In the genomic region with DNA sequence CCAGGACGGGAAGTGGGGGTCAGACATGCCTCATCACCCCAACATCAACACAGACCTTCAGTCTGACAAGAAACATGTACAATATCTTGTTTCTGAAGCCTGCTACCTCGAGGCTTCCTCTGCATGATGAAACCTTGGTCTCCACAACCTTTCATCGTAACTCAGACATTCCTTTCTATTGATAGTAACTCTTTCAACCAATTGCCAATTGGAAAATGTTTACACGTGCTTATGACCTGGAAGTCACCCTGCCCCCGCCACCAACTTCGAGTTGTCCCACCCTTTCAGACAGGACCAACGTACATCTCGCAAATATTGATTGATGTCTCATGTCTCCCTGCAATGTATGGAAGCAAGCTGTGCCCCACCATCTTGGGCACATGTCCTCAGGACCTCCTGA, we compare ENCODE assay signal across 1 cellular context.
TF ChIP-seq lines count a peak whose summit lies in the region.

No MANE protein-coding gene starts in this region.

TF ChIP-seq in HepG2, 621 proteins besides CTCF, POLR2A, EP300 and RAD21 (continued from another document and continues in another):
- TF ChIP-seq MEF2D (CRISPR knock-in tag; IDR thresholded peaks at IDR 0.05) = peak; percentile 94
- peak; percentile 29 for TF ChIP-seq SKI (IDR thresholded peaks at IDR 0.05; ENCODE audit: partially characterized antibody)
- no peak for TF ChIP-seq GATAD1 (CRISPR knock-in tag; IDR thresholded peaks at IDR 0.05)
- no peak for TF ChIP-seq ZKSCAN8 (CRISPR knock-in tag; IDR thresholded peaks at IDR 0.05; ENCODE audit: borderline replicate concordance)
- peak; percentile 78 for TF ChIP-seq BHLHE40 (IDR thresholded peaks at IDR 0.05; ENCODE audit: low read length)
- TF ChIP-seq, protein P1, sequence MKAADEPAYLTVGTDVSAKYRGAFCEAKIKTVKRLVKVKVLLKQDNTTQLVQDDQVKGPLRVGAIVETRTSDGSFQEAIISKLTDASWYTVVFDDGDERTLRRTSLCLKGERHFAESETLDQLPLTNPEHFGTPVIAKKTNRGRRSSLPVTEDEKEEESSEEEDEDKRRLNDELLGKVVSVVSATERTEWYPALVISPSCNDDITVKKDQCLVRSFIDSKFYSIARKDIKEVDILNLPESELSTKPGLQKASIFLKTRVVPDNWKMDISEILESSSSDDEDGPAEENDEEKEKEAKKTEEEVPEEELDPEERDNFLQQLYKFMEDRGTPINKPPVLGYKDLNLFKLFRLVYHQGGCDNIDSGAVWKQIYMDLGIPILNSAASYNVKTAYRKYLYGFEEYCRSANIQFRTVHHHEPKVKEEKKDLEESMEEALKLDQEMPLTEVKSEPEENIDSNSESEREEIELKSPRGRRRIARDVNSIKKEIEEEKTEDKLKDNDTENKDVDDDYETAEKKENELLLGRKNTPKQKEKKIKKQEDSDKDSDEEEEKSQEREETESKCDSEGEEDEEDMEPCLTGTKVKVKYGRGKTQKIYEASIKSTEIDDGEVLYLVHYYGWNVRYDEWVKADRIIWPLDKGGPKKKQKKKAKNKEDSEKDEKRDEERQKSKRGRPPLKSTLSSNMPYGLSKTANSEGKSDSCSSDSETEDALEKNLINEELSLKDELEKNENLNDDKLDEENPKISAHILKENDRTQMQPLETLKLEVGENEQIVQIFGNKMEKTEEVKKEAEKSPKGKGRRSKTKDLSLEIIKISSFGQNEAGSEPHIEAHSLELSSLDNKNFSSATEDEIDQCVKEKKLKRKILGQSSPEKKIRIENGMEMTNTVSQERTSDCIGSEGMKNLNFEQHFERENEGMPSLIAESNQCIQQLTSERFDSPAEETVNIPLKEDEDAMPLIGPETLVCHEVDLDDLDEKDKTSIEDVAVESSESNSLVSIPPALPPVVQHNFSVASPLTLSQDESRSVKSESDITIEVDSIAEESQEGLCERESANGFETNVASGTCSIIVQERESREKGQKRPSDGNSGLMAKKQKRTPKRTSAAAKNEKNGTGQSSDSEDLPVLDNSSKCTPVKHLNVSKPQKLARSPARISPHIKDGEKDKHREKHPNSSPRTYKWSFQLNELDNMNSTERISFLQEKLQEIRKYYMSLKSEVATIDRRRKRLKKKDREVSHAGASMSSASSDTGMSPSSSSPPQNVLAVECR (CRISPR knock-in tag; IDR thresholded peaks at IDR 0.05; ENCODE audit: borderline replicate concordance) = no peak
- TF ChIP-seq IKZF1 (IDR thresholded peaks at IDR 0.05) = no peak
- peak; percentile 62 for TF ChIP-seq CEBPG (CRISPR knock-in tag; IDR thresholded peaks at IDR 0.05)
- TF ChIP-seq, protein P2, sequence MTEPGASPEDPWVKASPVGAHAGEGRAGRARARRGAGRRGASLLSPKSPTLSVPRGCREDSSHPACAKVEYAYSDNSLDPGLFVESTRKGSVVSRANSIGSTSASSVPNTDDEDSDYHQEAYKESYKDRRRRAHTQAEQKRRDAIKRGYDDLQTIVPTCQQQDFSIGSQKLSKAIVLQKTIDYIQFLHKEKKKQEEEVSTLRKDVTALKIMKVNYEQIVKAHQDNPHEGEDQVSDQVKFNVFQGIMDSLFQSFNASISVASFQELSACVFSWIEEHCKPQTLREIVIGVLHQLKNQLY (CRISPR knock-in tag; IDR thresholded peaks at IDR 0.05) = peak; percentile 70; the same call in 1 of the 2 replicates
- TF ChIP-seq ATM (IDR thresholded peaks at IDR 0.05; ENCODE audit: borderline replicate concordance) = no peak
- TF ChIP-seq, protein P3, sequence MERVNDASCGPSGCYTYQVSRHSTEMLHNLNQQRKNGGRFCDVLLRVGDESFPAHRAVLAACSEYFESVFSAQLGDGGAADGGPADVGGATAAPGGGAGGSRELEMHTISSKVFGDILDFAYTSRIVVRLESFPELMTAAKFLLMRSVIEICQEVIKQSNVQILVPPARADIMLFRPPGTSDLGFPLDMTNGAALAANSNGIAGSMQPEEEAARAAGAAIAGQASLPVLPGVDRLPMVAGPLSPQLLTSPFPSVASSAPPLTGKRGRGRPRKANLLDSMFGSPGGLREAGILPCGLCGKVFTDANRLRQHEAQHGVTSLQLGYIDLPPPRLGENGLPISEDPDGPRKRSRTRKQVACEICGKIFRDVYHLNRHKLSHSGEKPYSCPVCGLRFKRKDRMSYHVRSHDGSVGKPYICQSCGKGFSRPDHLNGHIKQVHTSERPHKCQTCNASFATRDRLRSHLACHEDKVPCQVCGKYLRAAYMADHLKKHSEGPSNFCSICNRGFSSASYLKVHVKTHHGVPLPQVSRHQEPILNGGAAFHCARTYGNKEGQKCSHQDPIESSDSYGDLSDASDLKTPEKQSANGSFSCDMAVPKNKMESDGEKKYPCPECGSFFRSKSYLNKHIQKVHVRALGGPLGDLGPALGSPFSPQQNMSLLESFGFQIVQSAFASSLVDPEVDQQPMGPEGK (CRISPR knock-in tag; IDR thresholded peaks at IDR 0.05) = peak; percentile 45; the same call in 1 of the 2 replicates
- TF ChIP-seq SOX13 (IDR thresholded peaks at IDR 0.05) = no peak
- peak in 1 of 2 experiments; percentile 52; a peak in 2 of 4 replicates for TF ChIP-seq SOX13 (CRISPR knock-in tag; conservative IDR thresholded peaks at IDR 0.05 in 1 of 2, IDR thresholded peaks at IDR 0.05 in 1 of 2)
- no peak for TF ChIP-seq MEIS1 (CRISPR knock-in tag; IDR thresholded peaks at IDR 0.05; ENCODE audit: borderline replicate concordance)
- peak; percentile 63; the same call in 1 of the 2 replicates for TF ChIP-seq GATAD2A (CRISPR knock-in tag; IDR thresholded peaks at IDR 0.05)
- peak; percentile 70 for TF ChIP-seq BCL6 (CRISPR knock-in tag; IDR thresholded peaks at IDR 0.05)
- TF ChIP-seq, protein P4, sequence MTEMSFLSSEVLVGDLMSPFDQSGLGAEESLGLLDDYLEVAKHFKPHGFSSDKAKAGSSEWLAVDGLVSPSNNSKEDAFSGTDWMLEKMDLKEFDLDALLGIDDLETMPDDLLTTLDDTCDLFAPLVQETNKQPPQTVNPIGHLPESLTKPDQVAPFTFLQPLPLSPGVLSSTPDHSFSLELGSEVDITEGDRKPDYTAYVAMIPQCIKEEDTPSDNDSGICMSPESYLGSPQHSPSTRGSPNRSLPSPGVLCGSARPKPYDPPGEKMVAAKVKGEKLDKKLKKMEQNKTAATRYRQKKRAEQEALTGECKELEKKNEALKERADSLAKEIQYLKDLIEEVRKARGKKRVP (CRISPR knock-in tag; IDR thresholded peaks at IDR 0.05) = peak in 1 of 2 experiments; percentile 92; a peak in 2 of 4 replicates
- no peak for TF ChIP-seq ZNF563 (CRISPR knock-in tag; IDR thresholded peaks at IDR 0.05)
- TF ChIP-seq, protein P5, sequence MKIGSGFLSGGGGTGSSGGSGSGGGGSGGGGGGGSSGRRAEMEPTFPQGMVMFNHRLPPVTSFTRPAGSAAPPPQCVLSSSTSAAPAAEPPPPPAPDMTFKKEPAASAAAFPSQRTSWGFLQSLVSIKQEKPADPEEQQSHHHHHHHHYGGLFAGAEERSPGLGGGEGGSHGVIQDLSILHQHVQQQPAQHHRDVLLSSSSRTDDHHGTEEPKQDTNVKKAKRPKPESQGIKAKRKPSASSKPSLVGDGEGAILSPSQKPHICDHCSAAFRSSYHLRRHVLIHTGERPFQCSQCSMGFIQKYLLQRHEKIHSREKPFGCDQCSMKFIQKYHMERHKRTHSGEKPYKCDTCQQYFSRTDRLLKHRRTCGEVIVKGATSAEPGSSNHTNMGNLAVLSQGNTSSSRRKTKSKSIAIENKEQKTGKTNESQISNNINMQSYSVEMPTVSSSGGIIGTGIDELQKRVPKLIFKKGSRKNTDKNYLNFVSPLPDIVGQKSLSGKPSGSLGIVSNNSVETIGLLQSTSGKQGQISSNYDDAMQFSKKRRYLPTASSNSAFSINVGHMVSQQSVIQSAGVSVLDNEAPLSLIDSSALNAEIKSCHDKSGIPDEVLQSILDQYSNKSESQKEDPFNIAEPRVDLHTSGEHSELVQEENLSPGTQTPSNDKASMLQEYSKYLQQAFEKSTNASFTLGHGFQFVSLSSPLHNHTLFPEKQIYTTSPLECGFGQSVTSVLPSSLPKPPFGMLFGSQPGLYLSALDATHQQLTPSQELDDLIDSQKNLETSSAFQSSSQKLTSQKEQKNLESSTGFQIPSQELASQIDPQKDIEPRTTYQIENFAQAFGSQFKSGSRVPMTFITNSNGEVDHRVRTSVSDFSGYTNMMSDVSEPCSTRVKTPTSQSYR (CRISPR knock-in tag; IDR thresholded peaks at IDR 0.05; ENCODE audit: borderline replicate concordance) = peak; percentile 71; the same call in 1 of the 2 replicates
- TF ChIP-seq, protein P6, sequence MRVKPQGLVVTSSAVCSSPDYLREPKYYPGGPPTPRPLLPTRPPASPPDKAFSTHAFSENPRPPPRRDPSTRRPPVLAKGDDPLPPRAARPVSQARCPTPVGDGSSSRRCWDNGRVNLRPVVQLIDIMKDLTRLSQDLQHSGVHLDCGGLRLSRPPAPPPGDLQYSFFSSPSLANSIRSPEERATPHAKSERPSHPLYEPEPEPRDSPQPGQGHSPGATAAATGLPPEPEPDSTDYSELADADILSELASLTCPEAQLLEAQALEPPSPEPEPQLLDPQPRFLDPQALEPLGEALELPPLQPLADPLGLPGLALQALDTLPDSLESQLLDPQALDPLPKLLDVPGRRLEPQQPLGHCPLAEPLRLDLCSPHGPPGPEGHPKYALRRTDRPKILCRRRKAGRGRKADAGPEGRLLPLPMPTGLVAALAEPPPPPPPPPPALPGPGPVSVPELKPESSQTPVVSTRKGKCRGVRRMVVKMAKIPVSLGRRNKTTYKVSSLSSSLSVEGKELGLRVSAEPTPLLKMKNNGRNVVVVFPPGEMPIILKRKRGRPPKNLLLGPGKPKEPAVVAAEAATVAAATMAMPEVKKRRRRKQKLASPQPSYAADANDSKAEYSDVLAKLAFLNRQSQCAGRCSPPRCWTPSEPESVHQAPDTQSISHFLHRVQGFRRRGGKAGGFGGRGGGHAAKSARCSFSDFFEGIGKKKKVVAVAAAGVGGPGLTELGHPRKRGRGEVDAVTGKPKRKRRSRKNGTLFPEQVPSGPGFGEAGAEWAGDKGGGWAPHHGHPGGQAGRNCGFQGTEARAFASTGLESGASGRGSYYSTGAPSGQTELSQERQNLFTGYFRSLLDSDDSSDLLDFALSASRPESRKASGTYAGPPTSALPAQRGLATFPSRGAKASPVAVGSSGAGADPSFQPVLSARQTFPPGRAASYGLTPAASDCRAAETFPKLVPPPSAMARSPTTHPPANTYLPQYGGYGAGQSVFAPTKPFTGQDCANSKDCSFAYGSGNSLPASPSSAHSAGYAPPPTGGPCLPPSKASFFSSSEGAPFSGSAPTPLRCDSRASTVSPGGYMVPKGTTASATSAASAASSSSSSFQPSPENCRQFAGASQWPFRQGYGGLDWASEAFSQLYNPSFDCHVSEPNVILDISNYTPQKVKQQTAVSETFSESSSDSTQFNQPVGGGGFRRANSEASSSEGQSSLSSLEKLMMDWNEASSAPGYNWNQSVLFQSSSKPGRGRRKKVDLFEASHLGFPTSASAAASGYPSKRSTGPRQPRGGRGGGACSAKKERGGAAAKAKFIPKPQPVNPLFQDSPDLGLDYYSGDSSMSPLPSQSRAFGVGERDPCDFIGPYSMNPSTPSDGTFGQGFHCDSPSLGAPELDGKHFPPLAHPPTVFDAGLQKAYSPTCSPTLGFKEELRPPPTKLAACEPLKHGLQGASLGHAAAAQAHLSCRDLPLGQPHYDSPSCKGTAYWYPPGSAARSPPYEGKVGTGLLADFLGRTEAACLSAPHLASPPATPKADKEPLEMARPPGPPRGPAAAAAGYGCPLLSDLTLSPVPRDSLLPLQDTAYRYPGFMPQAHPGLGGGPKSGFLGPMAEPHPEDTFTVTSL (CRISPR knock-in tag; IDR thresholded peaks at IDR 0.05; ENCODE audit: borderline replicate concordance) = no peak
- TF ChIP-seq, protein P7, sequence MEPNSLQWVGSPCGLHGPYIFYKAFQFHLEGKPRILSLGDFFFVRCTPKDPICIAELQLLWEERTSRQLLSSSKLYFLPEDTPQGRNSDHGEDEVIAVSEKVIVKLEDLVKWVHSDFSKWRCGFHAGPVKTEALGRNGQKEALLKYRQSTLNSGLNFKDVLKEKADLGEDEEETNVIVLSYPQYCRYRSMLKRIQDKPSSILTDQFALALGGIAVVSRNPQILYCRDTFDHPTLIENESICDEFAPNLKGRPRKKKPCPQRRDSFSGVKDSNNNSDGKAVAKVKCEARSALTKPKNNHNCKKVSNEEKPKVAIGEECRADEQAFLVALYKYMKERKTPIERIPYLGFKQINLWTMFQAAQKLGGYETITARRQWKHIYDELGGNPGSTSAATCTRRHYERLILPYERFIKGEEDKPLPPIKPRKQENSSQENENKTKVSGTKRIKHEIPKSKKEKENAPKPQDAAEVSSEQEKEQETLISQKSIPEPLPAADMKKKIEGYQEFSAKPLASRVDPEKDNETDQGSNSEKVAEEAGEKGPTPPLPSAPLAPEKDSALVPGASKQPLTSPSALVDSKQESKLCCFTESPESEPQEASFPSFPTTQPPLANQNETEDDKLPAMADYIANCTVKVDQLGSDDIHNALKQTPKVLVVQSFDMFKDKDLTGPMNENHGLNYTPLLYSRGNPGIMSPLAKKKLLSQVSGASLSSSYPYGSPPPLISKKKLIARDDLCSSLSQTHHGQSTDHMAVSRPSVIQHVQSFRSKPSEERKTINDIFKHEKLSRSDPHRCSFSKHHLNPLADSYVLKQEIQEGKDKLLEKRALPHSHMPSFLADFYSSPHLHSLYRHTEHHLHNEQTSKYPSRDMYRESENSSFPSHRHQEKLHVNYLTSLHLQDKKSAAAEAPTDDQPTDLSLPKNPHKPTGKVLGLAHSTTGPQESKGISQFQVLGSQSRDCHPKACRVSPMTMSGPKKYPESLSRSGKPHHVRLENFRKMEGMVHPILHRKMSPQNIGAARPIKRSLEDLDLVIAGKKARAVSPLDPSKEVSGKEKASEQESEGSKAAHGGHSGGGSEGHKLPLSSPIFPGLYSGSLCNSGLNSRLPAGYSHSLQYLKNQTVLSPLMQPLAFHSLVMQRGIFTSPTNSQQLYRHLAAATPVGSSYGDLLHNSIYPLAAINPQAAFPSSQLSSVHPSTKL (CRISPR knock-in tag; IDR thresholded peaks at IDR 0.05) = peak; percentile 68; the same call in 1 of the 2 replicates
- peak; percentile 40; the same call in 1 of the 2 replicates for TF ChIP-seq NFYC (CRISPR knock-in tag; IDR thresholded peaks at IDR 0.05)
- TF ChIP-seq FOXK1 (CRISPR knock-in tag; IDR thresholded peaks at IDR 0.05; ENCODE audit: borderline replicate concordance, low read depth) = 0 out of 2 replicates have a peak, but pooled peaks have one; percentile 51
- TF ChIP-seq RXRB (CRISPR knock-in tag; IDR thresholded peaks at IDR 0.05; ENCODE audit: borderline replicate concordance) = peak; percentile 64
- peak; percentile 70 for TF ChIP-seq FOSL2 (CRISPR knock-in tag; IDR thresholded peaks at IDR 0.05)
- TF ChIP-seq ERF (CRISPR knock-in tag; IDR thresholded peaks at IDR 0.05) = 0 out of 2 replicates have a peak, but pooled peaks have one; percentile 9
- TF ChIP-seq HOXA3 (CRISPR knock-in tag; IDR thresholded peaks at IDR 0.05) = peak; percentile 40; the same call in 1 of the 2 replicates
- TF ChIP-seq SOX5 (CRISPR knock-in tag; IDR thresholded peaks at IDR 0.05; ENCODE audit: borderline replicate concordance) = peak; percentile 30; the same call in 1 of the 2 replicates
- TF ChIP-seq PHF8 (CRISPR knock-in tag; IDR thresholded peaks at IDR 0.05) = no peak
- TF ChIP-seq ZNF350 (CRISPR knock-in tag; IDR thresholded peaks at IDR 0.05; ENCODE audit: borderline replicate concordance, low read depth) = 0 out of 2 replicates have a peak, but pooled peaks have one; percentile 2
- TF ChIP-seq, protein P8, sequence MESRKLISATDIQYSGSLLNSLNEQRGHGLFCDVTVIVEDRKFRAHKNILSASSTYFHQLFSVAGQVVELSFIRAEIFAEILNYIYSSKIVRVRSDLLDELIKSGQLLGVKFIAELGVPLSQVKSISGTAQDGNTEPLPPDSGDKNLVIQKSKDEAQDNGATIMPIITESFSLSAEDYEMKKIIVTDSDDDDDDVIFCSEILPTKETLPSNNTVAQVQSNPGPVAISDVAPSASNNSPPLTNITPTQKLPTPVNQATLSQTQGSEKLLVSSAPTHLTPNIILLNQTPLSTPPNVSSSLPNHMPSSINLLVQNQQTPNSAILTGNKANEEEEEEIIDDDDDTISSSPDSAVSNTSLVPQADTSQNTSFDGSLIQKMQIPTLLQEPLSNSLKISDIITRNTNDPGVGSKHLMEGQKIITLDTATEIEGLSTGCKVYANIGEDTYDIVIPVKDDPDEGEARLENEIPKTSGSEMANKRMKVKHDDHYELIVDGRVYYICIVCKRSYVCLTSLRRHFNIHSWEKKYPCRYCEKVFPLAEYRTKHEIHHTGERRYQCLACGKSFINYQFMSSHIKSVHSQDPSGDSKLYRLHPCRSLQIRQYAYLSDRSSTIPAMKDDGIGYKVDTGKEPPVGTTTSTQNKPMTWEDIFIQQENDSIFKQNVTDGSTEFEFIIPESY (CRISPR knock-in tag; IDR thresholded peaks at IDR 0.05) = peak; percentile 14; the same call in 1 of the 2 replicates
